30 cellular contexts compared by ENCODE assay signal in the genomic region with DNA sequence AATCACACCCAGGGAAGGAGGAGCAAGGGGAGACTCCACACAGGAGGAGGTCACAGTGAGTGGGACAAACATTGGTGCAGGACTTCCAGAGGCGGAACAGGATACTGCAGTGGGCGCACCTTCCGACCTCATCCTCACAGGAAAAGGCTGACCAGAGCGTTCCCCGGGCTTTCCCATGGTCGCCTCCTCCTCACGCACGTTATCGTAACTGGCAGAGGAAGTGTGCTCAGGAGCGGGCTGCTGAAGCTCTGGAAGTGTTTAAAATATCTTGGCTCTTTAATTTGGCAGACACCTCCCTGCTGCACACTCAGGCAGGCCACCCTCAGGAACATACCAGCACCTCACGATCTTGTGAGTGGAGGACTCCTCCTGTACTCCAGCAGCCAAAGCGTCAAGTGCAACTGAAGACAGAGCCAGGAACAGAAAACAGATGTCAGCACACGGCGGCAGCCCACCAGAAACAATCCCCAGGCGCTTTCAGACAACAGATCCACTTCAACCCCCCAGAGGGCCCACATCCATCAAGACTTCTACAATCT. TPM values are rescaled to one million over a fixed set of nuclear protein-coding genes. Genes with fewer than 3 reads are reported as not detected.
DNase-seq lines count a peak whose midpoint lies in the region; ATAC-seq, FAIRE-seq and TF ChIP-seq lines count a peak whose summit lies in the region.
"Had no signal": no experiment of that assay in that cellular context is flagged by ENCODE, and none has a peak within 500 bp of the region (broad histone marks: within the 10 kb centered on the region; RNA-seq: fewer than 3 reads in every experiment).

No MANE protein-coding gene starts in this region.

- peaks cover 8% of the 10 kb centered on the region for H3F3A ChIP-seq in SK-N-SH (replicated peaks; ENCODE audit: insufficient read depth)

- no peak for FAIRE-seq in endothelial cell of umbilical vein (lab: Jason Lieb, UNC)
- FAIRE-seq: astrocyte had no signal

- H3K4me2 ChIP-seq in SK-N-SH (no peak overlapping the region), endothelial cell of umbilical vein (ENCODE audit: insufficient read depth, low read length) (no peak overlapping the region), parathyroid adenoma (ENCODE audit: low read length) (peak overlapping the region; percentile 42)
- H3K4me2 ChIP-seq: BLaER1, hepatocyte, smooth muscle cell had no signal

- H3K27ac ChIP-seq in SK-N-SH (ENCODE audit: low read depth in 2 of 2, low read length in 1 of 2) = peak overlapping the region in 1 of 2 experiments; percentile 80; a peak in 2 of 4 replicates
- no peak overlapping the region for H3K27ac ChIP-seq in endothelial cell of umbilical vein (ENCODE audit: insufficient read depth, low read depth, low read length)
- no peak overlapping the region for H3K27ac ChIP-seq in parathyroid adenoma
- H3K27ac ChIP-seq: BLaER1, hepatocyte, neutrophil, psoas muscle, thoracic aorta had no signal

- TF ChIP-seq POLR2A in endothelial cell of umbilical vein (IDR thresholded peaks at IDR 0.05; ENCODE audit: low read depth, low read length) = no peak

- no peaks in the 10 kb centered on the region for H3K9me2 ChIP-seq in SK-N-SH

- no peak overlapping the region for H3K9ac ChIP-seq in SK-N-SH
- no peak overlapping the region for H3K9ac ChIP-seq in endothelial cell of umbilical vein (replicated peaks; ENCODE audit: extremely low read depth, insufficient read depth, low read length)
- no peak overlapping the region for H3K9ac ChIP-seq in parathyroid adenoma
- H3K9ac ChIP-seq: BLaER1 had no signal

- POLR2A ChIA-PET in SK-N-SH (lab: Yijun Ruan, JAX) (no interaction called here), endothelial cell of umbilical vein (lab: Charles Lee) (no interaction called here)

- H3K4me3 ChIP-seq in SK-N-SH (ENCODE audit: low read depth in 2 of 2, low read length in 1 of 2) = no peak overlapping the region
- H3K4me3 ChIP-seq in endothelial cell of umbilical vein (replicated peaks in 1 of 3; ENCODE audit: insufficient read depth in 1 of 3, low read depth in 1 of 3, low read length in 3 of 3) = no peak overlapping the region
- H3K4me3 ChIP-seq in parathyroid adenoma (ENCODE audit: low read depth, low read length) = peak overlapping the region; percentile 9
- H3K4me3 ChIP-seq: BLaER1, hepatocyte, psoas muscle, smooth muscle cell, thoracic aorta had no signal

- intact Hi-C loops in endothelial cell of umbilical vein (cut with micrococcal nuclease) = no loop called here

- H2AFZ ChIP-seq in SK-N-SH (ENCODE audit: low read depth) = no peak overlapping the region
- H2AFZ ChIP-seq in endothelial cell of umbilical vein (ENCODE audit: low read depth, low read length) = no peak overlapping the region
- peak overlapping the region; percentile 61 for H2AFZ ChIP-seq in parathyroid adenoma
- H2AFZ ChIP-seq: hepatocyte had no signal

- WGBS in SK-N-SH (ENCODE audit: low lambda C conversion rate) = 89% methylated on average over 11 of the region's 15 CpGs

- H3K79me2 ChIP-seq in SK-N-SH (ENCODE audit: insufficient read depth) = 0 out of 2 replicates have a peak, but pooled peaks cover 3% of the 10 kb centered on the region
- H3K79me2 ChIP-seq in endothelial cell of umbilical vein (ENCODE audit: control insufficient read depth, insufficient read depth, low read length) = no peaks in the 10 kb centered on the region
- H3K79me2 ChIP-seq in parathyroid adenoma = no peaks in the 10 kb centered on the region
- H3K79me2 ChIP-seq: hepatocyte had no signal

- peaks cover 0 to 29% of the 10 kb centered on the region in 2 experiments; a peak in 1 of 4 replicates for H3K4me1 ChIP-seq in SK-N-SH (ENCODE audit: control insufficient read depth in 1 of 2, insufficient read depth in 2 of 2, low read depth in 1 of 2, low read length in 1 of 2)
- H3K4me1 ChIP-seq in endothelial cell of umbilical vein (ENCODE audit: control insufficient read depth, extremely low read depth, insufficient read depth, low read length) = no peaks in the 10 kb centered on the region
- H3K4me1 ChIP-seq in parathyroid adenoma = no peaks in the 10 kb centered on the region
- H3K4me1 ChIP-seq: BLaER1, psoas muscle had no signal

- dilution Hi-C loops in endothelial cell of umbilical vein (cut with MboI; ENCODE audit: extremely low pct_ligation_motif_present, low sequenced_read_pairs) = no loop called here

- H3K9me3 ChIP-seq in SK-N-SH (no peaks in the 10 kb centered on the region), endothelial cell of umbilical vein (replicated peaks; ENCODE audit: control insufficient read depth, insufficient read depth, low read length) (no peaks in the 10 kb centered on the region), parathyroid adenoma (ENCODE audit: control insufficient read depth, low read length) (no peaks in the 10 kb centered on the region)
- H3K9me3 ChIP-seq: BLaER1, neutrophil, psoas muscle, thoracic aorta had no signal

- no peaks in the 10 kb centered on the region for H4K20me1 ChIP-seq in SK-N-SH (ENCODE audit: insufficient read depth)
- no peaks in the 10 kb centered on the region for H4K20me1 ChIP-seq in endothelial cell of umbilical vein (replicated peaks; ENCODE audit: control insufficient read depth, extremely low read depth, insufficient read depth, low read length)
- H4K20me1 ChIP-seq: BLaER1 had no signal

- peak in 1 of 2 experiments; percentile 78; a peak in 2 of 4 replicates for TF ChIP-seq EP300 in SK-N-SH (IDR thresholded peaks at IDR 0.05; ENCODE audit: borderline replicate concordance in 1 of 2, low read depth in 1 of 2, low read length in 1 of 2)

- CTCF ChIA-PET in SK-N-SH (lab: Yijun Ruan, JAX) (interaction anchor here (0.6 to 4.5 kb wide), 6 partner anchors 10 to 99 kb away, joined by 3 to 33 read pairs (median 4); no protein-coding TSS in a partner anchor), endothelial cell of umbilical vein (lab: Charles Lee) (no interaction called here)

- no peak; the same call in 1 of the 2 replicates for TF ChIP-seq RAD21 in SK-N-SH (IDR thresholded peaks at IDR 0.05; ENCODE audit: low read length)

- no peak for ATAC-seq in HG02981 (IDR thresholded peaks at IDR 0.05; ENCODE audit: unreplicated experiment)
- ATAC-seq: activated CD4-positive, CD25-positive, alpha-beta regulatory T cell treated with anti-CD3 and anti-CD28 coated beads, Interleukin-2, amount 50 U/mL, for 24 hours; activated T-helper 17 cell treated with anti-CD3 and anti-CD28 coated beads, Interleukin-2, amount 50 U/mL, for 72 hours; psoas muscle had no signal

- H3K36me3 ChIP-seq in SK-N-SH (replicated peaks in 1 of 2; ENCODE audit: control insufficient read depth in 1 of 2, insufficient read depth in 2 of 2, low read length in 1 of 2) = peaks cover 6 to 15% of the 10 kb centered on the region in 2 experiments
- peaks cover 0 to 11% of the 10 kb centered on the region in 2 experiments for H3K36me3 ChIP-seq in endothelial cell of umbilical vein (ENCODE audit: control insufficient read depth in 2 of 2, extremely low read depth in 1 of 2, insufficient read depth in 2 of 2, low read length in 2 of 2)
- no peaks in the 10 kb centered on the region for H3K36me3 ChIP-seq in parathyroid adenoma (ENCODE audit: control insufficient read depth, insufficient read depth, low read length)
- H3K36me3 ChIP-seq: thoracic aorta had no signal

- no peak for TF ChIP-seq CTCF in SK-N-SH (IDR thresholded peaks at IDR 0.05)
- no peak for TF ChIP-seq CTCF in endothelial cell of umbilical vein (IDR thresholded peaks at IDR 0.05; ENCODE audit: extremely low read depth in 1 of 2, insufficient read depth in 1 of 2, low read depth in 1 of 2, low read length in 2 of 2)
- no peak for TF ChIP-seq CTCF in parathyroid adenoma (IDR thresholded peaks at IDR 0.05)

- no peaks in the 10 kb centered on the region for H3K9me1 ChIP-seq in endothelial cell of umbilical vein (replicated peaks; ENCODE audit: control insufficient read depth, extremely low read depth, insufficient read depth, low read length)

- no TSS peak for BruUV-seq in endothelial cell of umbilical vein (replicated peaks; lab: Mats Ljungman, UMichigan)

- H3K27me3 ChIP-seq in SK-N-SH (ENCODE audit: insufficient read depth) = no peaks in the 10 kb centered on the region
- H3K27me3 ChIP-seq in endothelial cell of umbilical vein (ENCODE audit: control insufficient read depth in 2 of 2, insufficient read depth in 2 of 2, low read length in 2 of 2) = no peaks in the 10 kb centered on the region
- no peaks in the 10 kb centered on the region for H3K27me3 ChIP-seq in parathyroid adenoma (ENCODE audit: control insufficient read depth, insufficient read depth, low read length)
- H3K27me3 ChIP-seq: BLaER1, hepatocyte, neutrophil had no signal

- DNase-seq in SK-N-SH (peak; percentile 83), endothelial cell of umbilical vein (ENCODE audit: low read depth, low spot score) (peak; percentile 24), left kidney (ENCODE audit: low read depth, low spot score) (peak; percentile 7), T-helper 2 cell (no peak), COR-L47 (lab: John Stamatoyannopoulos, UW) (no peak), DMS 273 (lab: John Stamatoyannopoulos, UW; ENCODE audit: unreplicated experiment) (no peak)
- DNase-seq: ACHN; activated CD4-positive, alpha-beta memory T cell treated with anti-CD3 and anti-CD28 coated beads for 36 hours; activated CD8-positive, alpha-beta memory T cell treated with anti-CD3 and anti-CD28 coated beads, Interleukin-2, amount 50 U/mL, for 48 hours; DMS79 treated with DMSO at 0.1 percent for 48 hours; erythroblast; foreskin fibroblast; H7; Karpas-422; NCI-H187; NCI-H226; NCI-H774; psoas muscle; stimulated activated CD4-positive, alpha-beta T cell treated with anti-CD3 and anti-CD28 coated beads, Interleukin-2, amount 100 ng/mL, for 48 hours; stimulated activated naive CD4-positive, alpha-beta T cell had no signal

RNA-seq across cellular contexts. Expression of a gene that starts 17.5 kb away (rescaled TPM):
- polyA plus RNA-seq in SK-N-SH (2012; rRNA removed) (21.5 and 23.9 TPM in 2 replicates), endothelial cell of umbilical vein (33.3 and 34.4 TPM in 2 replicates)
- polyA plus RNA-seq in SK-N-SH (2012; cell fraction: cytosol; rRNA removed) = 7.0 and 11.3 TPM in 2 replicates
- polyA plus RNA-seq in SK-N-SH (2012; cell fraction: nucleus; rRNA removed) = 95.8 and 96.9 TPM in 2 replicates
- 71.9 and 78.7 TPM in 2 replicates for total RNA-seq in endothelial cell of umbilical vein
- 21.6 and 25.0 TPM in 2 replicates for polyA plus RNA-seq in endothelial cell of umbilical vein (2011; cell fraction: cytosol; rRNA removed)
- 220 and 271 TPM in 2 replicates for polyA plus RNA-seq in endothelial cell of umbilical vein (2011; cell fraction: nucleus; rRNA removed)
- polyA plus RNA-seq in endothelial cell of umbilical vein (2012) = 17.6 and 28.9 TPM in 2 replicates
- 64.2 and 73.5 TPM in 2 replicates for polyA minus RNA-seq in endothelial cell of umbilical vein
- polyA minus RNA-seq in endothelial cell of umbilical vein (2011; cell fraction: cytosol; rRNA and poly(A)+ RNA removed) = 72.9 TPM
- 86.6 and 114 TPM in 2 replicates for polyA minus RNA-seq in endothelial cell of umbilical vein (2011; cell fraction: nucleus; rRNA and poly(A)+ RNA removed)

RNA-seq across cellular contexts. Expression of a gene that starts 29.4 kb away (rescaled TPM):
- 15.3 and 16.2 TPM in 2 replicates for polyA plus RNA-seq in SK-N-SH (2012; rRNA removed)
- polyA plus RNA-seq in SK-N-SH (2012; cell fraction: cytosol; rRNA removed) = 5.8 and 8.0 TPM in 2 replicates
- polyA plus RNA-seq in SK-N-SH (2012; cell fraction: nucleus; rRNA removed) = 71.3 and 82.5 TPM in 2 replicates
- total RNA-seq in endothelial cell of umbilical vein = 2.4 and 3.1 TPM in 2 replicates
- polyA plus RNA-seq in endothelial cell of umbilical vein = 1.2 and 1.5 TPM in 2 replicates
- 0.65 and 0.89 TPM in 2 replicates for polyA plus RNA-seq in endothelial cell of umbilical vein (2011; cell fraction: cytosol; rRNA removed)
- polyA plus RNA-seq in endothelial cell of umbilical vein (2011; cell fraction: nucleus; rRNA removed) = 3.6 and 4.0 TPM in 2 replicates
- polyA plus RNA-seq in endothelial cell of umbilical vein (2012) = 1.1 and 2.3 TPM in 2 replicates
- polyA minus RNA-seq in endothelial cell of umbilical vein = 0.80 and 1.2 TPM in 2 replicates
- polyA minus RNA-seq in endothelial cell of umbilical vein (2011; cell fraction: cytosol; rRNA and poly(A)+ RNA removed) = 30.9 TPM
- 0.96 and 1.9 TPM in 2 replicates for polyA minus RNA-seq in endothelial cell of umbilical vein (2011; cell fraction: nucleus; rRNA and poly(A)+ RNA removed)

Comparison
In these comparisons a context has a peak if more than half of its experiments do, and no peak if none do; other contexts are left out.
1. DNase-seq: peak in SK-N-SH (single experiment), endothelial cell of umbilical vein (single experiment) and left kidney (single experiment); none in T-helper 2 cell (0 of 5), COR-L47 (single experiment) and DMS 273 (single experiment).